In genomic region chr10:86258940-86259339, GRCh38 we compare ENCODE assay signal across 17 cellular contexts.
DNase-seq lines count a peak whose midpoint lies in the region; ATAC-seq and TF ChIP-seq lines count a peak whose summit lies in the region.
"Had no signal": no experiment of that assay in that cellular context is flagged by ENCODE, and none has a peak within 500 bp of the region (broad histone marks: within the 10 kb centered on the region; RNA-seq: fewer than 3 reads in every experiment).

No MANE protein-coding gene starts in this region.

- H3K36me3 ChIP-seq in CD8-positive, alpha-beta T cell (ENCODE audit: insufficient read depth, low read length): no peaks in the 10 kb centered on the region
- no peaks in the 10 kb centered on the region for H3K36me3 ChIP-seq in prostate gland
- H3K36me3 ChIP-seq: BLaER1 treated with 17β-estradiol and CSF1 and Interleukin-3, amounts not matched to agents 10 nM and 100 nM had no signal

- no peaks in the 10 kb centered on the region for H3K9me3 ChIP-seq in CD8-positive, alpha-beta T cell (ENCODE audit: low read length)
- no peaks in the 10 kb centered on the region for H3K9me3 ChIP-seq in prostate gland
- H3K9me3 ChIP-seq: BLaER1 treated with 17β-estradiol and CSF1 and Interleukin-3, amounts not matched to agents 10 nM and 100 nM had no signal

- H3K4me1 ChIP-seq in CD8-positive, alpha-beta T cell (ENCODE audit: insufficient read depth, low read length): no peaks in the 10 kb centered on the region
- no peaks in the 10 kb centered on the region for H3K4me1 ChIP-seq in prostate gland (replicated peaks)

- no peak for TF ChIP-seq CTCF in CD8-positive, alpha-beta T cell (IDR thresholded peaks at IDR 0.05)
- no peak for TF ChIP-seq CTCF in prostate gland (IDR thresholded peaks at IDR 0.05)

- ATAC-seq in activated T-helper 17 cell treated with anti-CD3 and anti-CD28 coated beads, Interleukin-2, amount 50 U/mL, for 72 hours (replicated peaks): no peak
- ATAC-seq in CD8-positive, alpha-beta T cell: no peak

- H3K27me3 Mint-ChIP-seq in activated T-helper 17 cell treated with anti-CD3 and anti-CD28 coated beads, Interleukin-2, amount 50 U/mL, for 72 hours: peaks cover 4% of the 10 kb centered on the region
- peaks cover 11% of the 10 kb centered on the region for H3K27me3 Mint-ChIP-seq in CD8-positive, alpha-beta T cell (ENCODE audit: low read depth)

- no peaks in the 10 kb centered on the region for H3K9me3 Mint-ChIP-seq in activated T-helper 17 cell treated with anti-CD3 and anti-CD28 coated beads, Interleukin-2, amount 50 U/mL, for 72 hours
- no peaks in the 10 kb centered on the region for H3K9me3 Mint-ChIP-seq in CD8-positive, alpha-beta T cell

- CTCF ChIA-PET in CD8-positive, alpha-beta T cell (lab: Charles Lee): interaction anchor here (0.8 kb wide), 1 partner anchor 393 kb away, joined by 3 read pairs; no protein-coding TSS in a partner anchor

- H3K36me3 Mint-ChIP-seq in activated T-helper 17 cell treated with anti-CD3 and anti-CD28 coated beads, Interleukin-2, amount 50 U/mL, for 72 hours (ENCODE audit: low read depth): no peaks in the 10 kb centered on the region
- no peaks in the 10 kb centered on the region for H3K36me3 Mint-ChIP-seq in CD8-positive, alpha-beta T cell

- POLR2A ChIA-PET in CD8-positive, alpha-beta T cell (lab: Charles Lee): no interaction called here

- H3K4me1 Mint-ChIP-seq in activated T-helper 17 cell treated with anti-CD3 and anti-CD28 coated beads, Interleukin-2, amount 50 U/mL, for 72 hours: no peaks in the 10 kb centered on the region
- peaks cover 7% of the 10 kb centered on the region for H3K4me1 Mint-ChIP-seq in CD8-positive, alpha-beta T cell (ENCODE audit: low read depth)

- no peak for TF ChIP-seq POLR2A in prostate gland (IDR thresholded peaks at IDR 0.05)

- no peak overlapping the region for H3K27ac Mint-ChIP-seq in activated T-helper 17 cell treated with anti-CD3 and anti-CD28 coated beads, Interleukin-2, amount 50 U/mL, for 72 hours
- no peak overlapping the region for H3K27ac Mint-ChIP-seq in CD8-positive, alpha-beta T cell

- H3K4me3 Mint-ChIP-seq in activated T-helper 17 cell treated with anti-CD3 and anti-CD28 coated beads, Interleukin-2, amount 50 U/mL, for 72 hours: no peak overlapping the region
- H3K4me3 Mint-ChIP-seq in CD8-positive, alpha-beta T cell: no peak overlapping the region

- no peak overlapping the region for H3K4me3 ChIP-seq in CD8-positive, alpha-beta T cell (ENCODE audit: low read depth, low read length)
- H3K4me3 ChIP-seq in prostate gland: no peak overlapping the region
- H3K4me3 ChIP-seq: BLaER1 treated with 17β-estradiol and CSF1 and Interleukin-3, amounts not matched to agents 10 nM and 100 nM had no signal

- no peaks in the 10 kb centered on the region for H3K27me3 ChIP-seq in CD8-positive, alpha-beta T cell (ENCODE audit: insufficient read depth, low read length)
- H3K27me3 ChIP-seq in prostate gland (replicated peaks; ENCODE audit: insufficient read depth): no peaks in the 10 kb centered on the region

- intact Hi-C loops in CD8-positive, alpha-beta T cell (cut with DNase I, micrococcal nuclease): no loop called here
- intact Hi-C loops in prostate gland (cut with DNase I): no loop called here

- DNase-seq in NCI-H82 (lab: John Stamatoyannopoulos, UW): peak; percentile 12
- DNase-seq in NCI-H82 treated with DMSO at 0.1 percent for 48 hours (lab: John Stamatoyannopoulos, UW; ENCODE audit: unreplicated experiment): no peak
- DNase-seq in iPS-NIHi11 (ENCODE audit: low spot score): peak; percentile 6
- DNase-seq in CD8-positive, alpha-beta T cell: no peak
- DNase-seq in prostate gland (ENCODE audit: low spot score): no peak
- DNase-seq: EL; HCEC 1CT; NCI-H1436 treated with DMSO at 0.1 percent for 48 hours; NCI-H2029 treated with DMSO at 0.1 percent for 48 hours; NCI-H2171 treated with DMSO at 0.1 percent for 48 hours; NCI-H510A; NK-92 treated with Interleukin-12 subunit alpha and Interleukin-12 subunit beta, amount 100 ng/mL, for 24 hours; SHP77 treated with DMSO at 0.1 percent for 48 hours had no signal

- 40% methylated on average over 3 of the region's 3 CpGs for WGBS in prostate gland

- H3K27ac ChIP-seq in angular gyrus (ENCODE audit: low read depth, low read length) (peak overlapping the region; percentile 77), temporal lobe (ENCODE audit: low read depth, low read length) (peak overlapping the region; percentile 79), prostate gland (no peak overlapping the region)
- H3K27ac ChIP-seq in CD8-positive, alpha-beta T cell (ENCODE audit: low read depth, low read length): no peak overlapping the region
- H3K27ac ChIP-seq: BLaER1 treated with 17β-estradiol and CSF1 and Interleukin-3, amounts not matched to agents 10 nM and 100 nM had no signal

Comparison
In these comparisons a context has a peak if more than half of its experiments do, and no peak if none do; other contexts are left out.
1. DNase-seq: peak in NCI-H82 (single experiment) and iPS-NIHi11 (single experiment); none in NCI-H82 treated with DMSO at 0.1 percent for 48 hours (single experiment), CD8-positive, alpha-beta T cell (0 of 7) and prostate gland (single experiment).
2. H3K27ac ChIP-seq: peak in angular gyrus (single experiment) and temporal lobe (single experiment); none in CD8-positive, alpha-beta T cell (single experiment) and prostate gland (0 of 2).